Comparison of ENCODE assay signal across 8 cellular contexts in genomic region chr17:59840908-59841666, GRCh38. TPM values are rescaled to one million over a fixed set of nuclear protein-coding genes. Genes with fewer than 3 reads are reported as not detected.
DNase-seq lines count a peak whose midpoint lies in the region; FAIRE-seq and TF ChIP-seq lines count a peak whose summit lies in the region.

No MANE protein-coding gene starts in this region.

- TF ChIP-seq RAD21 in H1 (IDR thresholded peaks at IDR 0.05 in 1 of 2, conservative IDR thresholded peaks at IDR 0.05 in 1 of 2; ENCODE audit: low read depth in 2 of 2, low read length in 2 of 2) = no peak

- no peak overlapping the region for H3K56ac ChIP-seq in H1 (replicated peaks; ENCODE audit: insufficient read length, low read depth, low read length)

- POLR2A ChIA-PET in PC-9 (lab: Charles Lee; ENCODE audit: unreplicated experiment) (interaction anchor here (0.7 to 1.7 kb wide), 2 partner anchors 12 to 89 kb away, joined by 16 to 18 read pairs; no protein-coding TSS in a partner anchor), H1 (lab: Charles Lee; ENCODE audit: partially characterized antibody) (interaction anchor here (0.7 to 11.2 kb wide), 21 partner anchors 12 to 222 kb away, joined by 3 to 137 read pairs (median 4); partner anchors contain the start of genes CLTC, RPS6KB1 and TUBD1)

- H3K23ac ChIP-seq in H1 (ENCODE audit: insufficient read length) = no peak overlapping the region

- no peak for FAIRE-seq in H1 (lab: Jason Lieb, UNC)

- peaks cover 42% of the 10 kb centered on the region for H3K36me3 ChIP-seq in PC-9 (ENCODE audit: low read depth)
- peaks cover 0 to 27% (median 12%) of the 10 kb centered on the region in 4 experiments; a peak in 5 of 8 replicates for H3K36me3 ChIP-seq in H1 (ENCODE audit: control insufficient read depth in 2 of 4, insufficient read depth in 4 of 4, low read length in 3 of 4)
- H3K36me3 ChIP-seq in osteoblast (ENCODE audit: insufficient read depth, low read length) = peaks cover 34% of the 10 kb centered on the region

- peak overlapping the region; percentile 56; the same call in 1 of the 2 replicates for H2BK20ac ChIP-seq in H1 (ENCODE audit: low read length)

- H3K4me1 ChIP-seq in PC-9 (replicated peaks; ENCODE audit: insufficient read depth) (peaks cover 40% of the 10 kb centered on the region), H1 (replicated peaks in 1 of 4; ENCODE audit: control insufficient read depth in 3 of 4, insufficient read depth in 4 of 4, low read length in 3 of 4) (peaks cover 3 to 7% (median 5%) of the 10 kb centered on the region in 4 experiments; a peak in 6 of 7 replicates), osteoblast (ENCODE audit: insufficient read depth, low read length) (peaks cover 27% of the 10 kb centered on the region)

- CTCF ChIA-PET in PC-9 (lab: Charles Lee) (no interaction called here), H1 (lab: Charles Lee; ENCODE audit: partially characterized antibody) (interaction anchor here (1.2 to 6.3 kb wide), 5 partner anchors 12 to 87 kb away, joined by 3 to 32 read pairs (median 4); no protein-coding TSS in a partner anchor)

- no peak overlapping the region for H3K4ac ChIP-seq in H1 (replicated peaks; ENCODE audit: insufficient read length, low read depth, low read length)

- no TSS peak for BruUV-seq in PC-9 (replicated peaks; lab: Mats Ljungman, UMichigan)

- peak overlapping the region; percentile 99 for H3K27ac ChIP-seq in PC-9
- peak overlapping the region; percentile 67; the same call in 1 of the 2 replicates for H3K27ac ChIP-seq in H1 (ENCODE audit: low read depth, low read length)
- H3K27ac ChIP-seq in osteoblast (ENCODE audit: low read depth, low read length) = peak overlapping the region; percentile 99

- H3K27me3 ChIP-seq in PC-9 (ENCODE audit: insufficient read depth, low read depth) (no peaks in the 10 kb centered on the region), H1 (replicated peaks in 1 of 4; ENCODE audit: control insufficient read depth in 3 of 4, extremely low read depth in 1 of 4, insufficient read depth in 3 of 4, low read length in 3 of 4) (no peaks in the 10 kb centered on the region), osteoblast (ENCODE audit: insufficient read depth, low read length) (no peaks in the 10 kb centered on the region)

- H3K9ac ChIP-seq in H1 (replicated peaks in 1 of 4; ENCODE audit: extremely low read depth in 1 of 4, low read depth in 3 of 4, low read length in 3 of 4) = peak overlapping the region in 2 of 4 experiments; percentile 41 to 68; a peak in 3 of 7 replicates

- H4K5ac ChIP-seq in H1 (ENCODE audit: insufficient read length, low read depth, low read length) = peak overlapping the region; percentile 61

- no peak for DNase-seq in GM12864 (ENCODE audit: low read depth)
- peak in 1 of 2 experiments; percentile 42 for DNase-seq in PC-9
- no peak for DNase-seq in H1 (ENCODE audit: low read depth in 1 of 2, low spot score in 2 of 2)
- DNase-seq in osteoblast (ENCODE audit: insufficient read length, low spot score, missing footprints) = peak; percentile 10
- no peak for DNase-seq in NCI-H146 treated with DMSO at 0.1 percent for 48 hours (lab: John Stamatoyannopoulos, UW; ENCODE audit: unreplicated experiment)
- no peak for DNase-seq in activated gamma-delta T cell (lab: John Stamatoyannopoulos, UW)
- DNase-seq in medulla oblongata (ENCODE audit: extremely low spot score) = no peak
- no peak for DNase-seq in AG20443 (ENCODE audit: low spot score)

- peak overlapping the region; percentile 37; the same call in 1 of the 2 replicates for H2BK5ac ChIP-seq in H1 (ENCODE audit: low read depth, low read length)

- H3K18ac ChIP-seq in H1 (ENCODE audit: extremely low read depth, low read length) = peak overlapping the region; percentile 86; the same call in 1 of the 2 replicates

- H3K79me2 ChIP-seq in PC-9 (ENCODE audit: low read depth) (peaks cover 55% of the 10 kb centered on the region), H1 (ENCODE audit: control insufficient read depth in 1 of 2, insufficient read depth in 2 of 2, low read length in 2 of 2) (peaks cover 3 to 33% of the 10 kb centered on the region in 2 experiments; a peak in 3 of 4 replicates), osteoblast (ENCODE audit: insufficient read depth, low read length) (peaks cover 42% of the 10 kb centered on the region)

- H4K20me1 ChIP-seq in PC-9 (ENCODE audit: insufficient read depth) = peaks cover 21% of the 10 kb centered on the region
- no peaks in the 10 kb centered on the region for H4K20me1 ChIP-seq in H1 (replicated peaks in 1 of 2; ENCODE audit: control insufficient read depth in 1 of 2, insufficient read depth in 2 of 2, low read length in 2 of 2)
- H4K20me1 ChIP-seq in osteoblast (ENCODE audit: insufficient read depth, low read length) = peaks cover 3% of the 10 kb centered on the region

- no peak overlapping the region for H2BK15ac ChIP-seq in H1 (ENCODE audit: low read length)

- H3K79me1 ChIP-seq in H1 (ENCODE audit: low read depth, low read length) = no peaks in the 10 kb centered on the region

- 0 out of 2 replicates have a peak overlapping the region, but pooled peaks have one; percentile 41 for H2BK12ac ChIP-seq in H1 (ENCODE audit: low read depth, low read length)

- intact Hi-C loops in PC-9 (cut with micrococcal nuclease; ENCODE audit: unreplicated experiment) = no loop called here

- H3K9me3 ChIP-seq in PC-9 (ENCODE audit: insufficient read depth, low read depth) (no peaks in the 10 kb centered on the region), H1 (ENCODE audit: insufficient read depth in 2 of 2, low read depth in 1 of 2, low read length in 1 of 2) (no peaks in the 10 kb centered on the region), osteoblast (ENCODE audit: low read depth, low read length) (no peaks in the 10 kb centered on the region)

- WGBS in H1 (ENCODE audit: extremely low coverage in 1 of 2, insufficient coverage in 1 of 2, insufficient read length in 1 of 2, insufficient replicate concordance in 2 of 2, low coverage in 1 of 2, low lambda C conversion rate in 2 of 2, missing lambda C conversion rate in 1 of 2), 2 experiments = 25% methylated on average over 5 of the region's 5 CpGs; no CpG with 5 or more reads in 1 of the 2 experiments

- H2AK5ac ChIP-seq in H1 (ENCODE audit: low read depth, low read length) = 0 out of 2 replicates have a peak overlapping the region, but pooled peaks have one; percentile 54

- H3K4me3 ChIP-seq in GM12864 (ENCODE audit: low read depth, low read length) (peak overlapping the region; percentile 63), PC-9 (peak overlapping the region; percentile 88), H1 (ENCODE audit: extremely low read depth in 1 of 4, insufficient read depth in 2 of 4, low read depth in 3 of 4, low read length in 4 of 4) (peak overlapping the region; percentile 29 to 98 (median 66); a peak in 7 of 8 replicates), osteoblast (ENCODE audit: insufficient read depth, low read length) (peak overlapping the region; percentile 85)

- H3K9me2 ChIP-seq in PC-9 (ENCODE audit: insufficient read depth) = no peaks in the 10 kb centered on the region

- TF ChIP-seq CTCF in GM12864 (IDR thresholded peaks at IDR 0.05; ENCODE audit: low read depth, low read length, missing control alignments) = no peak
- no peak; the same call in none of the 2 replicates for TF ChIP-seq CTCF in PC-9 (conservative IDR thresholded peaks at IDR 0.05)
- no peak for TF ChIP-seq CTCF in H1 (IDR thresholded peaks at IDR 0.05; ENCODE audit: control extremely low read depth in 1 of 3, insufficient read depth in 1 of 3, low read depth in 1 of 3, low read length in 3 of 3)
- no peak for TF ChIP-seq CTCF in osteoblast (IDR thresholded peaks at IDR 0.05; ENCODE audit: extremely low read depth, low read depth, low read length)

- peak overlapping the region; percentile 49 for H4K91ac ChIP-seq in H1 (replicated peaks; ENCODE audit: insufficient read length, low read length)

- TF ChIP-seq EP300 in H1 (IDR thresholded peaks at IDR 0.05; ENCODE audit: borderline replicate concordance in 1 of 2, low read depth in 2 of 2, low read length in 2 of 2) = no peak

- no peak overlapping the region for H2BK120ac ChIP-seq in H1 (replicated peaks; ENCODE audit: low read depth, low read length)

- no peak overlapping the region for H3K14ac ChIP-seq in H1 (ENCODE audit: insufficient read length)

- no peak overlapping the region for H4K8ac ChIP-seq in H1 (ENCODE audit: extremely low read depth, insufficient read depth, low read length)

- H3K4me2 ChIP-seq in PC-9 (peak overlapping the region; percentile 87), H1 (ENCODE audit: insufficient read depth in 1 of 2, low read depth in 2 of 2, low read length in 2 of 2) (peak overlapping the region; percentile 74 to 92), osteoblast (ENCODE audit: insufficient read depth, low read length) (peak overlapping the region; percentile 72)

- H3K23me2 ChIP-seq in H1 (ENCODE audit: low read depth, low read length) = peaks cover 4% of the 10 kb centered on the region; the same call in 1 of the 2 replicates

- H2AFZ ChIP-seq in PC-9 (no peak overlapping the region), H1 (ENCODE audit: low read length) (no peak overlapping the region), osteoblast (ENCODE audit: low read length) (no peak overlapping the region)

- H3F3A ChIP-seq in PC-9 (ENCODE audit: insufficient read depth, low read depth) = peaks cover 97% of the 10 kb centered on the region

- TF ChIP-seq POLR2A in H1 (IDR thresholded peaks at IDR 0.05; ENCODE audit: control extremely low read depth in 1 of 2, low read depth in 2 of 2, low read length in 2 of 2) = peak in 1 of 2 experiments; percentile 54; a peak in 2 of 3 replicates

RNA-seq across cellular contexts. Expression of gene TUBD1, which starts 51.7 kb away (rescaled TPM):
- total RNA-seq in PC-9 (2021) (11.8 and 13.5 TPM in 2 replicates), osteoblast (4.0 and 4.4 TPM in 2 replicates)
- total RNA-seq in H1 (2021; fragmentation: NEBNext Ultra II Directional; extraction: Animal tissue kit (Norgen Biotek cat#: 25700)) = 16.1 and 17.5 TPM in 2 replicates
- polyA plus RNA-seq in H1 (2011; rRNA removed) = 5.7 and 9.1 TPM in 2 replicates
- 7.3 TPM for polyA plus RNA-seq in H1 (2011; cell fraction: cytosol; rRNA removed)
- polyA plus RNA-seq in H1 (2011; cell fraction: nucleus; rRNA removed) = 3.4 TPM
- polyA plus RNA-seq in H1 (2012, experiment 1 of 2) = 11.2 to 22.7 TPM (median 15.5 TPM) in 4 replicates
- 2.3 TPM for polyA plus RNA-seq in H1 (2012, experiment 2 of 2)
- polyA plus RNA-seq in H1 (2013, experiment 1 of 2) = 11.9 TPM
- polyA plus RNA-seq in H1 (2013, experiment 2 of 2) = 12.3 TPM
- 20.3 and 30.4 TPM in 2 replicates for polyA minus RNA-seq in H1 (2011; rRNA and poly(A)+ RNA removed)
- 11.9 TPM for polyA minus RNA-seq in H1 (2011; cell fraction: cytosol; rRNA and poly(A)+ RNA removed)
- 16.1 TPM for polyA minus RNA-seq in H1 (2011; cell fraction: nucleus; rRNA and poly(A)+ RNA removed)

RNA-seq across cellular contexts. Expression of gene RPS6KB1, which starts 51.8 kb away (rescaled TPM):
- total RNA-seq in PC-9 (2021) = 31.4 and 41.8 TPM in 2 replicates
- 25.5 and 28.4 TPM in 2 replicates for total RNA-seq in H1 (2021; fragmentation: NEBNext Ultra II Directional; extraction: Animal tissue kit (Norgen Biotek cat#: 25700))
- 2.1 and 3.4 TPM in 2 replicates for polyA plus RNA-seq in H1 (2011; rRNA removed)
- polyA plus RNA-seq in H1 (2011; cell fraction: cytosol; rRNA removed) = 4.1 TPM
- polyA plus RNA-seq in H1 (2011; cell fraction: nucleus; rRNA removed) = 2.9 TPM
- polyA plus RNA-seq in H1 (2012, experiment 1 of 2) = 9.2 to 19.7 TPM (median 12.8 TPM) in 4 replicates
- polyA plus RNA-seq in H1 (2012, experiment 2 of 2) = 0.62 TPM
- 8.7 TPM for polyA plus RNA-seq in H1 (2013, experiment 1 of 2)
- polyA plus RNA-seq in H1 (2013, experiment 2 of 2) = 8.7 TPM
- 9.3 and 10.5 TPM in 2 replicates for polyA minus RNA-seq in H1 (2011; rRNA and poly(A)+ RNA removed)
- polyA minus RNA-seq in H1 (2011; cell fraction: cytosol; rRNA and poly(A)+ RNA removed) = 10.7 TPM
- polyA minus RNA-seq in H1 (2011; cell fraction: nucleus; rRNA and poly(A)+ RNA removed) = 16.8 TPM
- total RNA-seq in osteoblast = 29.0 and 30.4 TPM in 2 replicates
